Comparison of ENCODE assay signal across 8 cellular contexts in the genomic region with DNA sequence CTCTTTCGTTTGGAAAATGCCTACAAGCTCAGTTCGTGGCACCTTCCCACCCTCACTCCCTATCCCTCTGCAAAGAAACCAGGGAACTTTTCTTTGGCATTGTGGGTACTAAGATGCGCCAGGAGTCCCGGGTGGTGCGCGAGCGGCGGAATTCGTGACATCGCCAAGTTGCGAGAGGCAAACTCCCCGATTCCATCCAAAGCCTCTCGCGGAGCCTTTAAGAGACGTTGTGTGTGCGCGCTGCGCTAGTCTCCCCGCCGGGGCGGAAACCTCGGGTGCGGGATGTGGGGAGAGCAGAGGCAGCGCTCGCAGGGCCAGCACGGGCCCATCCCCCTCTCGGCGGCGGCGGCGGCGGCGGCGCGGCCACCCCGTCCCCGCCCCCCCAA. TPM values are rescaled to one million over a fixed set of nuclear protein-coding genes. Genes with fewer than 3 reads are reported as not detected.
DNase-seq lines count a peak whose midpoint lies in the region; ATAC-seq and TF ChIP-seq lines count a peak whose summit lies in the region.

No MANE protein-coding gene starts in this region.

- peaks cover 4% of the 10 kb centered on the region for H3K9me3 Mint-ChIP-seq in memory B cell

- H3K27me3 ChIP-seq in HCT116 (ENCODE audit: insufficient read depth, low read length) (no peaks in the 10 kb centered on the region), NT2/D1 (ENCODE audit: insufficient read depth, insufficient read length) (peaks cover 92% of the 10 kb centered on the region), colonic mucosa (peaks cover 11% of the 10 kb centered on the region), tibial artery (no peaks in the 10 kb centered on the region)

- peaks cover 88% of the 10 kb centered on the region for H3K79me2 ChIP-seq in HCT116 (ENCODE audit: insufficient read depth, low read length)

- intact Hi-C loops in HCT116 (cut with micrococcal nuclease) (loop anchor here (2.0 kb wide), 1 partner anchor 57 kb away; no protein-coding TSS in a partner anchor), colonic mucosa (cut with DNase I) (no loop called here), tibial artery (cut with DNase I; ENCODE audit: low total_unique reads) (loop anchor here (10.0 kb wide), 2 partner anchors 1155 to 1485 kb away; no protein-coding TSS in a partner anchor)

- TF ChIP-seq RAD21 in HCT116 (IDR thresholded peaks at IDR 0.05; ENCODE audit: low read depth) = no peak

- peak overlapping the region; percentile 62 for H3K4me3 Mint-ChIP-seq in memory B cell

- POLR2A ChIA-PET in HCT116 (lab: Charles Lee) = interaction anchor here (0.7 to 1.7 kb wide), 7 partner anchors 9 to 104 kb away, joined by 3 to 5 read pairs (median 3); no protein-coding TSS in a partner anchor

- DNase-seq in NCI-H146 (lab: John Stamatoyannopoulos, UW) (peak; percentile 58), NCI-H146 treated with DMSO at 0.1 percent for 48 hours (lab: John Stamatoyannopoulos, UW; ENCODE audit: unreplicated experiment) (no peak), HCT116 (ENCODE audit: low read depth, low spot score) (peak; percentile 51), NT2/D1 (ENCODE audit: low read depth, low spot score) (no peak), colonic mucosa (peak; percentile 69), memory B cell (ENCODE audit: low spot score in 2 of 2) (no peak), tibial artery (peak; percentile 64 to 91), T-helper 9 cell (no peak)

- H4K20me1 ChIP-seq in HCT116 (ENCODE audit: insufficient read depth) = peaks cover under 1% of the 10 kb centered on the region; the same call in 1 of the 2 replicates

- H3K4me1 ChIP-seq in HCT116 (ENCODE audit: control insufficient read depth in 1 of 2, insufficient read depth in 2 of 2, low read length in 2 of 2) (peaks cover 34 to 54% of the 10 kb centered on the region in 2 experiments), NT2/D1 (ENCODE audit: insufficient read depth, insufficient read length) (peaks cover 5% of the 10 kb centered on the region), colonic mucosa (no peaks in the 10 kb centered on the region), tibial artery (peaks cover 0 to 10% (median 4%) of the 10 kb centered on the region in 4 donors)

- H3K27ac Mint-ChIP-seq in memory B cell = peak overlapping the region; percentile 53

- H3K36me3 Mint-ChIP-seq in memory B cell = peaks cover 5% of the 10 kb centered on the region

- CTCF ChIA-PET in HCT116 (lab: Charles Lee) = no interaction called here

- peak overlapping the region; percentile 40 for H2AFZ ChIP-seq in HCT116 (ENCODE audit: low read depth, low read length, poor library complexity, severe bottlenecking)

- H3K36me3 ChIP-seq in HCT116 (ENCODE audit: control insufficient read depth in 1 of 2, insufficient read depth in 2 of 2, low read length in 2 of 2) (peaks cover 4 to 16% of the 10 kb centered on the region in 2 experiments; a peak in 3 of 4 replicates), NT2/D1 (ENCODE audit: insufficient read depth, insufficient read length, low read length) (peaks cover 7% of the 10 kb centered on the region), colonic mucosa (no peaks in the 10 kb centered on the region), tibial artery (peaks cover 32 to 35% (median 33%) of the 10 kb centered on the region in 3 donors)

- H3K9me2 ChIP-seq in HCT116 (ENCODE audit: insufficient read depth) = no peaks in the 10 kb centered on the region

- H3K9me3 ChIP-seq in HCT116 (ENCODE audit: control insufficient read depth in 1 of 2, insufficient read depth in 1 of 2, low read depth in 1 of 2, low read length in 2 of 2) (no peaks in the 10 kb centered on the region), NT2/D1 (ENCODE audit: insufficient read depth, low read length) (no peaks in the 10 kb centered on the region), colonic mucosa (no peaks in the 10 kb centered on the region), tibial artery (no peaks in the 10 kb centered on the region)

- RAD21 ChIA-PET in HCT116 (lab: Charles Lee; ENCODE audit: low non-redundant PET in 1 of 2, low total read pairs in 2 of 2, uncharacterized antibody in 2 of 2, unreplicated experiment in 2 of 2) = no interaction called here

- H3K27me3 Mint-ChIP-seq in memory B cell = peaks cover 26% of the 10 kb centered on the region

- H3K9ac ChIP-seq in HCT116 (ENCODE audit: low read length) (peak overlapping the region; percentile 72), NT2/D1 (ENCODE audit: insufficient read length, low read depth) (peak overlapping the region; percentile 47), colonic mucosa (ENCODE audit: low read depth in 2 of 2, low read length in 2 of 2) (peak overlapping the region; percentile 54 to 86)

- BruUV-seq in HCT116 (replicated peaks; lab: Mats Ljungman, UMichigan) = no TSS peak

- H3K4me3 ChIP-seq in HCT116 (replicated peaks in 1 of 2; ENCODE audit: low read depth in 1 of 2, low read length in 2 of 2) (peak overlapping the region; percentile 55 to 70), NT2/D1 (ENCODE audit: insufficient read length, low read depth) (peak overlapping the region; percentile 50), colonic mucosa (peak overlapping the region; percentile 36), tibial artery (peak overlapping the region; percentile 92 to 97)

- ATAC-seq in HCT116 = peak; percentile 55
- no peak for ATAC-seq in memory B cell (ENCODE audit: low read depth)

- no peak for TF ChIP-seq CTCF in HCT116 (IDR thresholded peaks at IDR 0.05 in 2 of 3, conservative IDR thresholded peaks at IDR 0.05 in 1 of 3; ENCODE audit: borderline replicate concordance in 1 of 3, insufficient read depth in 1 of 3, low read depth in 2 of 3, low read length in 2 of 3)
- TF ChIP-seq CTCF in colonic mucosa (IDR thresholded peaks at IDR 0.05) = no peak
- TF ChIP-seq CTCF in tibial artery (IDR thresholded peaks at IDR 0.05) = no peak

- H3K27ac ChIP-seq in HCT116 (ENCODE audit: low read depth, low read length) (peak overlapping the region; percentile 75), colonic mucosa (peak overlapping the region; percentile 66), tibial artery (peak overlapping the region; percentile 96 to 100)

- H3K4me1 Mint-ChIP-seq in memory B cell = peaks cover 7% of the 10 kb centered on the region

- H3K4me2 ChIP-seq in HCT116 (ENCODE audit: low read length) = peak overlapping the region; percentile 94

- no peak for TF ChIP-seq POLR2A in HCT116 (IDR thresholded peaks at IDR 0.05; ENCODE audit: borderline replicate concordance, extremely low read depth, insufficient read depth, insufficient read length)

TF ChIP-seq in HCT116, 20 proteins besides CTCF, POLR2A, EP300 and RAD21:
- TF ChIP-seq ELF1 (IDR thresholded peaks at IDR 0.05; ENCODE audit: borderline replicate concordance, low read depth) = no peak
- TF ChIP-seq TCF7L2 (IDR thresholded peaks at IDR 0.05; ENCODE audit: borderline replicate concordance, extremely low read depth, insufficient read depth, insufficient read length) = no peak
- no peak for TF ChIP-seq CEBPB (IDR thresholded peaks at IDR 0.05; ENCODE audit: low read depth)
- no peak for TF ChIP-seq EZH2phosphoT487 (IDR thresholded peaks at IDR 0.05; ENCODE audit: borderline replicate concordance)
- peak; percentile 17; the same call in 1 of the 2 replicates for TF ChIP-seq SIN3A (IDR thresholded peaks at IDR 0.05; ENCODE audit: low read depth)

RNA-seq across cellular contexts. Expression of a gene that starts 0.4 kb away (rescaled TPM):
- total RNA-seq in HCT116 (2021; ENCODE audit: unreplicated experiment) = 61.4 TPM
- 26.9 and 28.0 TPM in 2 replicates for polyA plus RNA-seq in HCT116 (2012)
- total RNA-seq in colonic mucosa = 10 to 100 TPM; 25.7 to 35.0 TPM

Comparison
In these comparisons a context has a peak if more than half of its experiments do, and no peak if none do; other contexts are left out.
1. DNase-seq: peak in NCI-H146 (single experiment), HCT116 (single experiment), colonic mucosa (single experiment) and tibial artery (2 of 2); none in NCI-H146 treated with DMSO at 0.1 percent for 48 hours (single experiment), NT2/D1 (single experiment), memory B cell (0 of 2) and T-helper 9 cell (single experiment).
2. H3K4me3 ChIP-seq: peak in every context shown above with its lines; median percentile 94 in tibial artery; 62 in HCT116; 50 in NT2/D1; 36 in colonic mucosa.
3. Peak in every context shown above with its lines, with median percentiles within 50 percentile points of each other: H3K27ac ChIP-seq and H3K9ac ChIP-seq.